In genomic region chr6:153131037-153131981, GRCh38 we compare ENCODE assay signal across 8 cellular contexts. TPM values are rescaled to one million over a fixed set of nuclear protein-coding genes. Genes with fewer than 3 reads are reported as not detected.
A peak's percentile ranks its signal among the peaks of the same experiment; 100 is the strongest.
DNase-seq lines count a peak whose midpoint lies in the region; ATAC-seq lines count a peak whose summit lies in the region.

Gene RGS17, minus strand, starts transcription at chr6:153131282. Its CDS starts 87,264 bp downstream, at chr6:153044018.

- H3K9me3 Mint-ChIP-seq in T-helper 2 cell treated with Interferon-gamma antibody and Interleukin-4, amounts not matched to agents 5 μg/mL and 100 μg/mL, for 36 hours: no peaks in the 10 kb centered on the region

- H3K27me3 Mint-ChIP-seq in T-helper 2 cell treated with Interferon-gamma antibody and Interleukin-4, amounts not matched to agents 5 μg/mL and 100 μg/mL, for 36 hours (ENCODE audit: low read depth): peaks cover 44% of the 10 kb centered on the region

- ATAC-seq in GM21576 (IDR thresholded peaks at IDR 0.05; ENCODE audit: unreplicated experiment) (peak; percentile 52), left lobe of liver (peak; percentile 53)

- peak within 1 kb of the TSS; percentile 77 for H3K4me3 Mint-ChIP-seq in T-helper 2 cell treated with Interferon-gamma antibody and Interleukin-4, amounts not matched to agents 5 μg/mL and 100 μg/mL, for 36 hours

- in situ Hi-C loops in KBM-7 (cut with MboI; ENCODE audit: low pct_unique_long_range_greater_than_20kb, low sequenced_read_pairs): no loop called here

- DNase-seq in EL (peak; percentile 69), KBM-7 (peak; percentile 57), dermis blood vessel endothelial cell (peak; percentile 72), left lobe of liver (ENCODE audit: low spot score) (no peak)
- DNase-seq in T-helper 2 cell treated with Interferon-gamma antibody and Interleukin-4, amounts not matched to agents 5 μg/mL and 100 μg/mL, for 36 hours (ENCODE audit: low spot score): no peak
- DNase-seq in stimulated activated CD4-positive, alpha-beta T cell treated with anti-CD3 and anti-CD28 coated beads, Interleukin-4, amount 100 ng/mL, for 1 hour: peak; percentile 28
- no peak for DNase-seq in activated effector memory CD4-positive, alpha-beta T cell treated with anti-CD3 and anti-CD28 coated beads, Interleukin-2, amount 50 U/mL, for 16 hours

- no peak within 1 kb of the TSS for H3K27ac Mint-ChIP-seq in T-helper 2 cell treated with Interferon-gamma antibody and Interleukin-4, amounts not matched to agents 5 μg/mL and 100 μg/mL, for 36 hours

- peaks cover 10% of the 10 kb centered on the region for H3K4me1 Mint-ChIP-seq in T-helper 2 cell treated with Interferon-gamma antibody and Interleukin-4, amounts not matched to agents 5 μg/mL and 100 μg/mL, for 36 hours (ENCODE audit: low read depth)

- H3K36me3 Mint-ChIP-seq in T-helper 2 cell treated with Interferon-gamma antibody and Interleukin-4, amounts not matched to agents 5 μg/mL and 100 μg/mL, for 36 hours (ENCODE audit: low read depth): no peaks in the 10 kb centered on the region

RNA-seq across cellular contexts. Expression of gene RGS17, which starts in this region (rescaled TPM):
- 3.3 and 3.9 TPM in 2 replicates for total RNA-seq in dermis blood vessel endothelial cell
- not detected for total RNA-seq in left lobe of liver

Comparison
In these comparisons a context has a peak if more than half of its experiments do, and no peak if none do; other contexts are left out.
1. Peak in ATAC-seq in left lobe of liver; RNA of the gene not detected or under 1 TPM.
2. DNase-seq: peak in EL (single experiment), KBM-7 (single experiment), dermis blood vessel endothelial cell (single experiment) and stimulated activated CD4-positive, alpha-beta T cell treated with anti-CD3 and anti-CD28 coated beads, Interleukin-4, amount 100 ng/mL, for 1 hour (single experiment); none in T-helper 2 cell treated with Interferon-gamma antibody and Interleukin-4, amounts not matched to agents 5 μg/mL and 100 μg/mL, for 36 hours (single experiment), left lobe of liver (single experiment) and activated effector memory CD4-positive, alpha-beta T cell treated with anti-CD3 and anti-CD28 coated beads, Interleukin-2, amount 50 U/mL, for 16 hours (single experiment).